In the genomic region with DNA sequence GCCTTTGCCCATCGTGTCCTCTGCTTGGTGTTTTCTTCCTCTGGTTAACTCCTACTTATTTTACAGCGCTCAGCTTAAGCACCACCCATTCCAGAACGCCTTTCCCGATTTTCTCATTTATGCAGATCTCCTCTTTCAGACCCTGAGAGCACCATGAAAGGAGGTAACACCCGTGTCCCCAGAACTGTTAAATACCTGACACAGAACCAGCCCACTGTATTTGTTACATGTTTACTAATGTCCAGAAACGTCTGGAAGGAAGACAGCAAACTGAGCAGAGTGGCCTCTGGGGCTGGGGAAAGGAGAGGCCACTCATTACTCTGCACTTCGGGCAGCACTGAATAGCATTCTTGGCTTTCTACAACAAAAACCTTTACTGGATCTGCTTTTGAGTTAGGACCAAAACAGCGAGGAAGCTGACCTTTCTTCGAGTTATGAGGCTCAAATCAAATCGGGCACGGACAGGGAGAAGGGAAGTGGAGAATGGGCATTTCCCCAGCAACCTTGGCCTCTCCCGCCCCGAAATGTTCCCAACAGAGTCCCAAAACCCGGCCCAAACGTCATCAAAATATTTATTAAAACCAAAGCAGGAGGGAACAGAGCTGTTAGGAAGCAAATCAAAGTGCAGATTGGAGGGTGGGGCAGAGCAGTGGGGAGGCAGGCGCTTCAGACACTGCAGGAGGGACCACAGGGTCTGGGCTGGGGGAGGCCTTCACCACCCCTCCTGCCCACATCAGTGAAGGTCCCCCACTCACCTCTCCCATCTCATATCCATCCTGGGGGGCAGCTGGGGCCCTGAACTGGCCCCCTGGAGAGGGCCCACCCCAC, we compare ENCODE assay signal across 1 cellular context.
TF ChIP-seq lines count a peak whose summit lies in the region.

No MANE protein-coding gene starts in this region.

TF ChIP-seq in IMR-90, 13 proteins besides CTCF, POLR2A, EP300 and RAD21 (continued from another document):
- TF ChIP-seq RFX5 (IDR thresholded peaks at IDR 0.05; ENCODE audit: low read depth, low read length) (no peak), MXI1 (IDR thresholded peaks at IDR 0.05; ENCODE audit: borderline replicate concordance, low read depth, low read length) (no peak), CEBPB (IDR thresholded peaks at IDR 0.05; ENCODE audit: low read depth, low read length) (no peak), FOS (IDR thresholded peaks at IDR 0.05; ENCODE audit: low read depth, low read length) (no peak)
- TF ChIP-seq, protein P1, sequence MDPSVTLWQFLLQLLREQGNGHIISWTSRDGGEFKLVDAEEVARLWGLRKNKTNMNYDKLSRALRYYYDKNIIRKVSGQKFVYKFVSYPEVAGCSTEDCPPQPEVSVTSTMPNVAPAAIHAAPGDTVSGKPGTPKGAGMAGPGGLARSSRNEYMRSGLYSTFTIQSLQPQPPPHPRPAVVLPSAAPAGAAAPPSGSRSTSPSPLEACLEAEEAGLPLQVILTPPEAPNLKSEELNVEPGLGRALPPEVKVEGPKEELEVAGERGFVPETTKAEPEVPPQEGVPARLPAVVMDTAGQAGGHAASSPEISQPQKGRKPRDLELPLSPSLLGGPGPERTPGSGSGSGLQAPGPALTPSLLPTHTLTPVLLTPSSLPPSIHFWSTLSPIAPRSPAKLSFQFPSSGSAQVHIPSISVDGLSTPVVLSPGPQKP (IDR thresholded peaks at IDR 0.05; ENCODE audit: borderline replicate concordance, low read depth, low read length), result no peak
